ENCODE assay signal across 22 cellular contexts in genomic region chr1:239931341-239931740, GRCh38.
"Had no signal": no experiment of that assay in that cellular context is flagged by ENCODE, and none has a peak within 500 bp of the region (broad histone marks: within the 10 kb centered on the region; RNA-seq: fewer than 3 reads in every experiment).

No MANE protein-coding gene starts in this region.

- H3K27me3 Mint-ChIP-seq: stimulated activated naive B cell treated with anti-CD40 and anti-IgM and Interleukin-4, amounts not matched to agents 10 μg/mL and 1 μg/mL and 100 μg/mL, for 72 hours had no signal

- H3K36me3 ChIP-seq: gastrocnemius medialis, heart left ventricle, lower lobe of right lung, neural progenitor cell, right lobe of liver, thoracic aorta, tibial nerve, upper lobe of left lung had no signal

- H3K4me3 Mint-ChIP-seq: natural killer cell treated with Interleukin-12 subunit alpha and Interleukin-12 subunit beta and Interleukin-15 and Interleukin-18, amount 100 ng/mL, for 72 hours; neural progenitor cell; stimulated activated naive B cell treated with anti-CD40 and anti-IgM and Interleukin-4, amounts not matched to agents 10 μg/mL and 1 μg/mL and 100 μg/mL, for 72 hours; stimulated activated naive CD8-positive, alpha-beta T cell treated with anti-CD3 and anti-CD28 coated beads, Interleukin-15, Interleukin-2, amounts not matched to agents 100 ng/mL and 50 ng/mL, for 24 hours had no signal

- H3K4me1 Mint-ChIP-seq: stimulated activated naive B cell treated with anti-CD40 and anti-IgM and Interleukin-4, amounts not matched to agents 10 μg/mL and 1 μg/mL and 100 μg/mL, for 72 hours had no signal

- H3K36me3 Mint-ChIP-seq: natural killer cell treated with Interleukin-12 subunit alpha and Interleukin-12 subunit beta and Interleukin-15 and Interleukin-18, amount 100 ng/mL, for 72 hours; neural progenitor cell; stimulated activated naive B cell treated with anti-CD40 and anti-IgM and Interleukin-4, amounts not matched to agents 10 μg/mL and 1 μg/mL and 100 μg/mL, for 72 hours had no signal

- H3K27ac Mint-ChIP-seq: natural killer cell treated with Interleukin-12 subunit alpha and Interleukin-12 subunit beta and Interleukin-15 and Interleukin-18, amount 100 ng/mL, for 72 hours; neural progenitor cell; progenitor cell of endocrine pancreas; stimulated activated naive B cell treated with anti-CD40 and anti-IgM and Interleukin-4, amounts not matched to agents 10 μg/mL and 1 μg/mL and 100 μg/mL, for 72 hours; stimulated activated naive CD8-positive, alpha-beta T cell treated with anti-CD3 and anti-CD28 coated beads, Interleukin-15, Interleukin-2, amounts not matched to agents 100 ng/mL and 50 ng/mL, for 24 hours had no signal

- H3K9me3 ChIP-seq: gastrocnemius medialis, heart left ventricle, lower lobe of right lung, right lobe of liver, thoracic aorta, tibial nerve, upper lobe of left lung had no signal

- H3K4me3 ChIP-seq: dorsolateral prefrontal cortex, gastrocnemius medialis, heart left ventricle, hepatocyte, lower lobe of right lung, neural progenitor cell, right lobe of liver, thoracic aorta, tibial nerve, upper lobe of left lung had no signal

- H3K9me3 Mint-ChIP-seq: natural killer cell treated with Interleukin-12 subunit alpha and Interleukin-12 subunit beta and Interleukin-15 and Interleukin-18, amount 100 ng/mL, for 72 hours; stimulated activated naive B cell treated with anti-CD40 and anti-IgM and Interleukin-4, amounts not matched to agents 10 μg/mL and 1 μg/mL and 100 μg/mL, for 72 hours; stimulated activated naive CD8-positive, alpha-beta T cell treated with anti-CD3 and anti-CD28 coated beads, Interleukin-15, Interleukin-2, amounts not matched to agents 100 ng/mL and 50 ng/mL, for 24 hours had no signal

- DNase-seq: dorsolateral prefrontal cortex; effector CD4-positive, alpha-beta T cell; foreskin fibroblast; gastrocnemius medialis; heart left ventricle; kidney glomerular epithelial cell; left colon; left ventricle myocardium superior; lower lobe of right lung; right lobe of liver; stimulated activated CD4-positive, alpha-beta T cell treated with anti-CD3 and anti-CD28 coated beads, Interleukin-15, amount 100 ng/mL, for 24 hours; stimulated activated CD4-positive, alpha-beta T cell treated with anti-CD3 and anti-CD28 coated beads, Interleukin-2, amount 100 ng/mL, for 48 hours; stimulated activated naive B cell treated with anti-CD40 and anti-IgM and Interleukin-4, amounts not matched to agents 10 μg/mL and 1 μg/mL and 100 μg/mL, for 72 hours; upper lobe of left lung had no signal

- H3K27me3 ChIP-seq: dorsolateral prefrontal cortex, gastrocnemius medialis, heart left ventricle, hepatocyte, neural progenitor cell, right lobe of liver, tibial nerve, upper lobe of left lung had no signal

- H3K27ac ChIP-seq: dorsolateral prefrontal cortex, gastrocnemius medialis, heart left ventricle, hepatocyte, lower lobe of right lung, neural progenitor cell, parathyroid adenoma, right lobe of liver, thoracic aorta, tibial nerve, upper lobe of left lung had no signal

- H3K4me1 ChIP-seq: gastrocnemius medialis, heart left ventricle, lower lobe of right lung, parathyroid adenoma, tibial nerve, upper lobe of left lung had no signal
